ENCODE assay signal across 18 cellular contexts in genomic region chr3:183261103-183261502, GRCh38. TPM values are rescaled to one million over a fixed set of nuclear protein-coding genes. Genes with fewer than 3 reads are reported as not detected.
DNase-seq lines count a peak whose midpoint lies in the region; ATAC-seq and TF ChIP-seq lines count a peak whose summit lies in the region.
"Had no signal": no experiment of that assay in that cellular context is flagged by ENCODE, and none has a peak within 500 bp of the region (broad histone marks: within the 10 kb centered on the region; RNA-seq: fewer than 3 reads in every experiment).

No MANE protein-coding gene starts in this region.

- H3K27ac ChIP-seq in PC-3 (ENCODE audit: low read length) (peak overlapping the region; percentile 42), colonic mucosa (peak overlapping the region; percentile 71), mucosa of rectum (ENCODE audit: low read depth in 2 of 2, low read length in 2 of 2) (peak overlapping the region; percentile 80 to 82), upper lobe of right lung (peak overlapping the region; percentile 4)
- H3K27ac ChIP-seq in effector memory CD4-positive, alpha-beta T cell (ENCODE audit: insufficient read depth, low read length, poor library complexity, severe bottlenecking), result no peak overlapping the region
- H3K27ac ChIP-seq: C4-2B had no signal

- H3K36me3 ChIP-seq in PC-3 (ENCODE audit: low read depth, low read length), result peaks cover 18% of the 10 kb centered on the region
- H3K36me3 ChIP-seq in colonic mucosa, result no peaks in the 10 kb centered on the region
- peaks cover 0 to 2% of the 10 kb centered on the region in 2 donors for H3K36me3 ChIP-seq in mucosa of rectum (ENCODE audit: control insufficient read depth in 2 of 2, insufficient read depth in 2 of 2, low read length in 2 of 2)
- no peaks in the 10 kb centered on the region for H3K36me3 ChIP-seq in upper lobe of right lung
- no peaks in the 10 kb centered on the region for H3K36me3 ChIP-seq in effector memory CD4-positive, alpha-beta T cell (ENCODE audit: control insufficient read depth, insufficient read depth, low read length)

- TF ChIP-seq CTCF in PC-3 (conservative IDR thresholded peaks at IDR 0.05; ENCODE audit: low read depth, low read length) (no peak), colonic mucosa (IDR thresholded peaks at IDR 0.05) (no peak), upper lobe of right lung (IDR thresholded peaks at IDR 0.05) (no peak)

- BruUV-seq in PC-3 (replicated peaks; lab: Mats Ljungman, UMichigan), result TSS peak; percentile 70

- H3K4me1 ChIP-seq in PC-3 (ENCODE audit: insufficient read depth, low read length), result peaks cover 78% of the 10 kb centered on the region
- peaks cover 11% of the 10 kb centered on the region for H3K4me1 ChIP-seq in colonic mucosa
- peaks cover 39 to 55% of the 10 kb centered on the region in 2 donors for H3K4me1 ChIP-seq in mucosa of rectum (ENCODE audit: control insufficient read depth in 2 of 2, insufficient read depth in 2 of 2, low read length in 2 of 2)
- H3K4me1 ChIP-seq in upper lobe of right lung, result peaks cover 29% of the 10 kb centered on the region
- no peaks in the 10 kb centered on the region for H3K4me1 ChIP-seq in effector memory CD4-positive, alpha-beta T cell (ENCODE audit: control insufficient read depth, insufficient read depth, low read length, poor library complexity, severe bottlenecking)

- ATAC-seq in PC-3 (peak; percentile 25), upper lobe of right lung (no peak), GM18861 (IDR thresholded peaks at IDR 0.05; ENCODE audit: unreplicated experiment) (no peak)
- ATAC-seq: Panc1 had no signal

- intact Hi-C loops in PC-3 (cut with micrococcal nuclease) (no loop called here), colonic mucosa (cut with DNase I) (no loop called here), upper lobe of right lung (cut with DNase I) (no loop called here)

- H3K9me2 ChIP-seq in PC-3 (replicated peaks; ENCODE audit: low read length), result no peaks in the 10 kb centered on the region

- peaks cover 5% of the 10 kb centered on the region for H3F3A ChIP-seq in PC-3 (ENCODE audit: low read length, unreplicated experiment)

- H3K4me2 ChIP-seq in PC-3 (ENCODE audit: low read length), result peak overlapping the region; percentile 15

- CTCF ChIA-PET in PC-3 (lab: Charles Lee), result no interaction called here

- H4K20me1 ChIP-seq in PC-3 (ENCODE audit: low read length), result peaks cover 23% of the 10 kb centered on the region

- H3K79me2 ChIP-seq in PC-3 (ENCODE audit: low read length), result peaks cover 97% of the 10 kb centered on the region

- DNase-seq in PC-3 (peak; percentile 48), colonic mucosa (no peak), upper lobe of right lung (no peak), NCI-H524 treated with DMSO at 0.1 percent for 48 hours (lab: John Stamatoyannopoulos, UW) (no peak), nucleus accumbens (lab: John Stamatoyannopoulos, UW) (no peak)
- DNase-seq in effector memory CD4-positive, alpha-beta T cell, result no peak
- DNase-seq: COR-L47, DMS53, HCEC 1CT, NCI-H1436, NCI-H2081, NCI-H2227 treated with DMSO at 0.1 percent for 48 hours, NCI-H69, SHP77 had no signal

- H3K27me3 ChIP-seq in PC-3 (ENCODE audit: low read length), result no peaks in the 10 kb centered on the region
- H3K27me3 ChIP-seq in colonic mucosa, result no peaks in the 10 kb centered on the region
- H3K27me3 ChIP-seq in mucosa of rectum (ENCODE audit: control insufficient read depth in 2 of 2, insufficient read depth in 2 of 2, low read length in 2 of 2), result no peaks in the 10 kb centered on the region
- no peaks in the 10 kb centered on the region for H3K27me3 ChIP-seq in upper lobe of right lung
- peaks cover 4% of the 10 kb centered on the region for H3K27me3 ChIP-seq in effector memory CD4-positive, alpha-beta T cell (replicated peaks; ENCODE audit: control insufficient read depth, insufficient read depth, low read length, poor library complexity, severe bottlenecking)

- H3K9ac ChIP-seq in PC-3 (ENCODE audit: low read length), result peak overlapping the region; percentile 11; the same call in 1 of the 2 replicates
- no peak overlapping the region for H3K9ac ChIP-seq in colonic mucosa (ENCODE audit: low read depth in 2 of 2, low read length in 2 of 2)
- H3K9ac ChIP-seq in mucosa of rectum (ENCODE audit: low read depth in 1 of 2, low read length in 2 of 2), result peak overlapping the region in 1 of 2 donors; percentile 16

- H2AFZ ChIP-seq in PC-3 (ENCODE audit: low read length), result no peak overlapping the region

- H3K4me3 ChIP-seq in PC-3 (ENCODE audit: low read length) (no peak overlapping the region), colonic mucosa (no peak overlapping the region), mucosa of rectum (ENCODE audit: low read length in 2 of 2) (peak overlapping the region in 1 of 2 donors; percentile 38), upper lobe of right lung (no peak overlapping the region)
- no peak overlapping the region for H3K4me3 ChIP-seq in effector memory CD4-positive, alpha-beta T cell (ENCODE audit: insufficient read depth, low read depth, low read length, poor library complexity, severe bottlenecking)

- H3K9me3 ChIP-seq in PC-3 (ENCODE audit: low read length), result no peaks in the 10 kb centered on the region
- H3K9me3 ChIP-seq in colonic mucosa, result no peaks in the 10 kb centered on the region
- no peaks in the 10 kb centered on the region for H3K9me3 ChIP-seq in mucosa of rectum (ENCODE audit: control insufficient read depth in 2 of 2, low read length in 2 of 2)
- H3K9me3 ChIP-seq in upper lobe of right lung, result no peaks in the 10 kb centered on the region
- H3K9me3 ChIP-seq in effector memory CD4-positive, alpha-beta T cell (ENCODE audit: control insufficient read depth, low read length), result no peaks in the 10 kb centered on the region

- POLR2A ChIA-PET in PC-3 (lab: Charles Lee; ENCODE audit: unreplicated experiment), result no interaction called here

RNA-seq across cellular contexts. Expression of gene B3GNT5, which starts 8.1 kb away (rescaled TPM):
- total RNA-seq in PC-3 (2014; rRNA removed) (22.9 and 29.2 TPM in 2 replicates), colonic mucosa (100 to 1,000 TPM in 1 of 2 donors, 10 to 100 TPM in 1; 43.1 to 108 TPM), upper lobe of right lung (31.0 TPM)
